ENCODE assay signal across 18 cellular contexts in genomic region chr19:51380379-51380778, GRCh38. TPM values are rescaled to one million over a fixed set of nuclear protein-coding genes. Genes with fewer than 3 reads are reported as not detected.
"Had no signal": no experiment of that assay in that cellular context is flagged by ENCODE, and none has a peak within 500 bp of the region (broad histone marks: within the 10 kb centered on the region; RNA-seq: fewer than 3 reads in every experiment).

No MANE protein-coding gene starts in this region.

- H3K9me3 Mint-ChIP-seq: activated B cell treated with CpG ODN at 0.5 μM for 24 hours had no signal

- ATAC-seq: right cardiac atrium had no signal

- DNase-seq: activated B cell treated with CpG ODN at 0.5 μM for 24 hours; activated CD8-positive, alpha-beta memory T cell treated with anti-CD3 and anti-CD28 coated beads, Interleukin-2, amount 50 U/mL, for 4 hours; activated naive CD4-positive, alpha-beta T cell; adrenal gland; esophagus squamous epithelium; hippocampal formation; kidney glomerular epithelial cell; right cardiac atrium; trophoblast cell had no signal

- H3K36me3 ChIP-seq: adrenal gland, esophagus squamous epithelium, prostate gland, suprapubic skin had no signal

- H3K4me1 Mint-ChIP-seq: activated B cell treated with CpG ODN at 0.5 μM for 24 hours had no signal

- H3K27me3 ChIP-seq: adrenal gland, esophagus squamous epithelium, suprapubic skin had no signal

- H3K27ac Mint-ChIP-seq: activated B cell treated with CpG ODN at 0.5 μM for 24 hours had no signal

- H3K4me3 Mint-ChIP-seq: activated B cell treated with CpG ODN at 0.5 μM for 24 hours; T-helper 2 cell treated with Interferon-gamma antibody and Interleukin-4, amounts not matched to agents 5 μg/mL and 100 μg/mL, for 36 hours had no signal

- H3K4me3 ChIP-seq: adrenal gland, coronary artery, esophagus squamous epithelium, prostate gland, skin epidermis, suprapubic skin had no signal

- H3K27ac ChIP-seq: adrenal gland, coronary artery, esophagus squamous epithelium, prostate gland, skin epidermis, suprapubic skin had no signal

- H3K9me3 ChIP-seq: adrenal gland, esophagus squamous epithelium, prostate gland, suprapubic skin had no signal

- H3K4me1 ChIP-seq: adrenal gland, prostate gland, suprapubic skin had no signal

RNA-seq across cellular contexts. Expression of gene LIM2, which starts 7.4 kb away (rescaled TPM):
- total RNA-seq: activated B cell treated with CpG ODN at 0.5 μM for 24 hours, adrenal gland, esophagus squamous epithelium, fibroblast of villous mesenchyme, liver, osteoblast, prostate gland, right cardiac atrium, suprapubic skin had no signal
- polyA plus RNA-seq: adrenal gland, liver, neural cell, right cardiac atrium had no signal

RNA-seq across cellular contexts. Expression of gene NKG7, which starts 7.9 kb away (rescaled TPM):
- total RNA-seq: fibroblast of villous mesenchyme, osteoblast, suprapubic skin had no signal
- polyA plus RNA-seq: neural cell had no signal

RNA-seq across cellular contexts. Expression of gene C19orf84, which starts 10.0 kb away (rescaled TPM):
- total RNA-seq: activated B cell treated with CpG ODN at 0.5 μM for 24 hours, esophagus squamous epithelium, fibroblast of villous mesenchyme, osteoblast, right cardiac atrium, suprapubic skin had no signal
- polyA plus RNA-seq: liver, neural cell, right cardiac atrium had no signal

RNA-seq across cellular contexts. Expression of gene CLDND2, which starts 11.6 kb away (rescaled TPM):
- total RNA-seq: esophagus squamous epithelium, fibroblast of villous mesenchyme, liver, osteoblast, suprapubic skin had no signal
- polyA plus RNA-seq: neural cell had no signal
